In genomic region chr12:96981053-96981452, GRCh38 we compare ENCODE assay signal across 12 cellular contexts.
A peak's percentile ranks its signal among the peaks of the same experiment; 100 is the strongest.
DNase-seq lines count a peak whose midpoint lies in the region; ATAC-seq, FAIRE-seq and TF ChIP-seq lines count a peak whose summit lies in the region.
"Had no signal": no experiment of that assay in that cellular context is flagged by ENCODE, and none has a peak within 500 bp of the region (broad histone marks: within the 10 kb centered on the region; RNA-seq: fewer than 3 reads in every experiment).

No MANE protein-coding gene starts in this region.

- H3K9ac ChIP-seq in NT2/D1 (ENCODE audit: insufficient read length, low read depth) (no peak overlapping the region), endothelial cell of umbilical vein (replicated peaks; ENCODE audit: extremely low read depth, insufficient read depth, low read length) (no peak overlapping the region)

- H3K4me1 ChIP-seq in NT2/D1 (ENCODE audit: insufficient read depth, insufficient read length), result no peaks in the 10 kb centered on the region
- peaks cover 6% of the 10 kb centered on the region for H3K4me1 ChIP-seq in endothelial cell of umbilical vein (ENCODE audit: control insufficient read depth, extremely low read depth, insufficient read depth, low read length)
- peaks cover 22% of the 10 kb centered on the region for H3K4me1 ChIP-seq in neuron (ENCODE audit: insufficient read depth, low read length)

- CTCF ChIA-PET in endothelial cell of umbilical vein (lab: Charles Lee), result no interaction called here

- H3K9me1 ChIP-seq in endothelial cell of umbilical vein (replicated peaks; ENCODE audit: control insufficient read depth, extremely low read depth, insufficient read depth, low read length), result no peaks in the 10 kb centered on the region

- intact Hi-C loops in endothelial cell of umbilical vein (cut with micrococcal nuclease), result loop anchor here (1.0 to 5.0 kb wide), 2 partner anchors 403 to 924 kb away; no protein-coding TSS in a partner anchor

- no TSS peak for BruUV-seq in endothelial cell of umbilical vein (replicated peaks; lab: Mats Ljungman, UMichigan)

- no peaks in the 10 kb centered on the region for H3K79me2 ChIP-seq in endothelial cell of umbilical vein (ENCODE audit: control insufficient read depth, insufficient read depth, low read length)

- no peak for ATAC-seq in HG02970 (IDR thresholded peaks at IDR 0.05; ENCODE audit: low FRiP score, unreplicated experiment)
- no peak for ATAC-seq in HG02852 (IDR thresholded peaks at IDR 0.05; ENCODE audit: unreplicated experiment)
- no peak for ATAC-seq in GM21381 (IDR thresholded peaks at IDR 0.05; ENCODE audit: unreplicated experiment)
- ATAC-seq: natural killer cell treated with Interleukin-12 subunit alpha and Interleukin-12 subunit beta and Interleukin-15 and Interleukin-18, amount 100 ng/mL, for 72 hours had no signal

- H3K4me2 ChIP-seq in endothelial cell of umbilical vein (ENCODE audit: insufficient read depth, low read length), result no peak overlapping the region

- H3K27me3 ChIP-seq in NT2/D1 (ENCODE audit: insufficient read depth, insufficient read length) (peaks cover 11% of the 10 kb centered on the region), endothelial cell of umbilical vein (ENCODE audit: control insufficient read depth in 2 of 2, insufficient read depth in 2 of 2, low read length in 2 of 2) (peaks cover 4 to 5% of the 10 kb centered on the region in 2 experiments), neuron (ENCODE audit: insufficient read depth, low read length) (no peaks in the 10 kb centered on the region)
- H3K27me3 ChIP-seq: vagina had no signal

- H3K36me3 ChIP-seq in NT2/D1 (ENCODE audit: insufficient read depth, insufficient read length, low read length) (no peaks in the 10 kb centered on the region), endothelial cell of umbilical vein (ENCODE audit: control insufficient read depth in 2 of 2, extremely low read depth in 1 of 2, insufficient read depth in 2 of 2, low read length in 2 of 2) (no peaks in the 10 kb centered on the region), neuron (ENCODE audit: insufficient read depth, low read length) (no peaks in the 10 kb centered on the region)
- H3K36me3 ChIP-seq: vagina had no signal

- no peaks in the 10 kb centered on the region for H4K20me1 ChIP-seq in endothelial cell of umbilical vein (replicated peaks; ENCODE audit: control insufficient read depth, extremely low read depth, insufficient read depth, low read length)

- H3K9me3 ChIP-seq in NT2/D1 (ENCODE audit: insufficient read depth, low read length) (no peaks in the 10 kb centered on the region), endothelial cell of umbilical vein (replicated peaks; ENCODE audit: control insufficient read depth, insufficient read depth, low read length) (no peaks in the 10 kb centered on the region), neuron (ENCODE audit: low read length) (no peaks in the 10 kb centered on the region)
- H3K9me3 ChIP-seq: vagina had no signal

- dilution Hi-C loops in endothelial cell of umbilical vein (cut with MboI; ENCODE audit: extremely low pct_ligation_motif_present, low sequenced_read_pairs), result no loop called here

- POLR2A ChIA-PET in endothelial cell of umbilical vein (lab: Charles Lee), result no interaction called here

- no peak overlapping the region for H3K27ac ChIP-seq in endothelial cell of umbilical vein (ENCODE audit: insufficient read depth, low read depth, low read length)
- H3K27ac ChIP-seq: vagina had no signal

- DNase-seq in EL (peak; percentile 82), NT2/D1 (ENCODE audit: low read depth, low spot score) (peak; percentile 6), endothelial cell of umbilical vein (ENCODE audit: low read depth, low spot score) (peak; percentile 82), AML-193 (lab: John Stamatoyannopoulos, UW) (no peak)
- DNase-seq: activated CD4-positive, alpha-beta T cell treated with anti-CD3 and anti-CD28 coated beads for 1 hour; DMS153 had no signal

- no peak for TF ChIP-seq POLR2A in endothelial cell of umbilical vein (IDR thresholded peaks at IDR 0.05; ENCODE audit: low read depth, low read length)

- no peak for TF ChIP-seq CTCF in endothelial cell of umbilical vein (IDR thresholded peaks at IDR 0.05; ENCODE audit: extremely low read depth in 1 of 2, insufficient read depth in 1 of 2, low read depth in 1 of 2, low read length in 2 of 2)

- FAIRE-seq in endothelial cell of umbilical vein (lab: Jason Lieb, UNC), result peak; percentile 65

- no peak overlapping the region for H2AFZ ChIP-seq in endothelial cell of umbilical vein (ENCODE audit: low read depth, low read length)
- peak overlapping the region; percentile 20 for H2AFZ ChIP-seq in neuron (ENCODE audit: low read depth, low read length)

- H3K4me3 ChIP-seq in NT2/D1 (ENCODE audit: insufficient read length, low read depth) (no peak overlapping the region), endothelial cell of umbilical vein (replicated peaks in 1 of 3; ENCODE audit: insufficient read depth in 1 of 3, low read depth in 1 of 3, low read length in 3 of 3) (no peak overlapping the region), neuron (ENCODE audit: low read length) (no peak overlapping the region)
- H3K4me3 ChIP-seq: vagina had no signal

TF ChIP-seq in endothelial cell of umbilical vein, 7 proteins besides CTCF, POLR2A, EP300 and RAD21:
- TF ChIP-seq POLR2AphosphoS5 (IDR thresholded peaks at IDR 0.05; ENCODE audit: insufficient read depth, low read depth, low read length), result no peak
- peak; percentile 66 for TF ChIP-seq FOS (IDR thresholded peaks at IDR 0.05; ENCODE audit: borderline replicate concordance, insufficient read depth, low read length)
- TF ChIP-seq JUN (IDR thresholded peaks at IDR 0.05; ENCODE audit: borderline replicate concordance, insufficient read depth, insufficient read length, low read depth), result peak; percentile 72
- TF ChIP-seq MAX (IDR thresholded peaks at IDR 0.05; ENCODE audit: insufficient read depth, insufficient read length), result no peak
TF ChIP-seq in endothelial cell of umbilical vein: peak in this region for 2.

Comparison
In these comparisons a context has a peak if more than half of its experiments do, and no peak if none do; other contexts are left out.
1. DNase-seq: peak in EL (single experiment), NT2/D1 (single experiment) and endothelial cell of umbilical vein (single experiment); none in AML-193 (0 of 2).